ENCODE assay signal across 19 cellular contexts in genomic region chr19:33290082-33290815, GRCh38. TPM values are rescaled to one million over a fixed set of nuclear protein-coding genes. Genes with fewer than 3 reads are reported as not detected.
DNase-seq lines count a peak whose midpoint lies in the region; ATAC-seq and TF ChIP-seq lines count a peak whose summit lies in the region.
"Had no signal": no experiment of that assay in that cellular context is flagged by ENCODE, and none has a peak within 500 bp of the region (broad histone marks: within the 10 kb centered on the region; RNA-seq: fewer than 3 reads in every experiment).

No MANE protein-coding gene starts in this region.

- no peak for DNase-seq in IMR-90
- DNase-seq in mesenchymal stem cell = no peak
- no peak for DNase-seq in transverse colon
- DNase-seq in activated naive CD4-positive, alpha-beta T cell (lab: John Stamatoyannopoulos, UW) = no peak
- DNase-seq in effector CD4-positive, alpha-beta T cell = no peak
- DNase-seq in head of caudate nucleus = no peak
- no peak for DNase-seq in OCI-M1 (lab: John Stamatoyannopoulos, UW)
- DNase-seq: anterior cingulate cortex, caudate nucleus, NCI-H1048, NCI-H2029, WERI-Rb-1 had no signal

- H3K18ac ChIP-seq in IMR-90 (ENCODE audit: low read depth, low read length) (no peak overlapping the region), mesenchymal stem cell (ENCODE audit: low read depth in 1 of 2, low read length in 2 of 2) (no peak overlapping the region)

- H3K27ac ChIP-seq in IMR-90 (ENCODE audit: insufficient read depth, low read length) = no peak overlapping the region
- H3K27ac ChIP-seq in esophagus (ENCODE audit: low read depth in 2 of 2, low read length in 1 of 2) = peak overlapping the region; percentile 74 to 99
- H3K27ac ChIP-seq in mesenchymal stem cell (ENCODE audit: low read length, poor library complexity, severe bottlenecking) = no peak overlapping the region
- H3K27ac ChIP-seq in transverse colon = peak overlapping the region; percentile 84 to 90 (median 86)
- H3K27ac ChIP-seq: HL-60, neural progenitor cell, prostate gland, WERI-Rb-1 had no signal

- H4K5ac ChIP-seq in IMR-90 (ENCODE audit: low read depth, low read length) = no peak overlapping the region

- H3K79me1 ChIP-seq in IMR-90 (ENCODE audit: low read depth in 1 of 2, low read length in 2 of 2) (no peaks in the 10 kb centered on the region), mesenchymal stem cell (replicated peaks; ENCODE audit: low read length, poor library complexity, severe bottlenecking) (no peaks in the 10 kb centered on the region)

- H2BK12ac ChIP-seq in mesenchymal stem cell (ENCODE audit: low read length in 2 of 2) = no peak overlapping the region

- H2AFZ ChIP-seq in IMR-90 (replicated peaks; ENCODE audit: low read length, poor library complexity) = peak overlapping the region; percentile 14
- no peak overlapping the region for H2AFZ ChIP-seq in mesenchymal stem cell (ENCODE audit: low read depth, low read length)
- H2AFZ ChIP-seq: neural progenitor cell had no signal

- no peak for TF ChIP-seq RAD21 in IMR-90 (IDR thresholded peaks at IDR 0.05; ENCODE audit: low read length)

- no peak for ATAC-seq in IMR-90 (ENCODE audit: low read depth)
- ATAC-seq: GM12878, Right ventricle myocardium inferior had no signal

- H2BK20ac ChIP-seq in IMR-90 (ENCODE audit: low read depth, low read length) = no peak overlapping the region

- H3K4me1 ChIP-seq in IMR-90 (ENCODE audit: control insufficient read depth, insufficient read depth, low read length) (peaks cover 3% of the 10 kb centered on the region; the same call in 1 of the 2 replicates), esophagus (ENCODE audit: control insufficient read depth in 2 of 2, insufficient read depth in 2 of 2, low read length in 1 of 2) (peaks cover 16 to 36% of the 10 kb centered on the region in 2 donors), mesenchymal stem cell (ENCODE audit: control insufficient read depth, insufficient read depth, low read depth, low read length) (peaks cover 30% of the 10 kb centered on the region), transverse colon (peaks cover 23 to 55% (median 53%) of the 10 kb centered on the region in 4 donors)
- H3K4me1 ChIP-seq: HAP-1 had no signal

- in situ Hi-C loops in IMR-90 (cut with MboI; ENCODE audit: low sequenced_read_pairs) = no loop called here
- in situ Hi-C loops in transverse colon (cut with MboI; ENCODE audit: low pct_ligation_motif_present in 1 of 4, low pct_unique_long_range_greater_than_20kb in 1 of 4, low sequenced_read_pairs in 3 of 4) = no loop called here

- H4K8ac ChIP-seq in IMR-90 (ENCODE audit: low read depth in 2 of 2, low read length in 2 of 2) = no peak overlapping the region
- H4K8ac ChIP-seq in mesenchymal stem cell (ENCODE audit: low read length) = no peak overlapping the region

- no peak for TF ChIP-seq CTCF in IMR-90 (conservative IDR thresholded peaks at IDR 0.05; ENCODE audit: low read depth, low read length)
- TF ChIP-seq CTCF in transverse colon (IDR thresholded peaks at IDR 0.05) = no peak

- WGBS in IMR-90 (ENCODE audit: extremely low coverage in 2 of 2, insufficient read length in 1 of 2), 2 experiments = 68% methylated on average over 7 of the region's 11 CpGs; no CpG with 5 or more reads in 1 of the 2 experiments
- WGBS in esophagus, 2 donors = 49 to 71% methylated on average over 11 of the region's 11 CpGs
- WGBS in mesenchymal stem cell = 80% methylated on average over 11 of the region's 11 CpGs
- WGBS in transverse colon (ENCODE audit: low coverage in 1 of 2), 2 donors = 68 to 82% methylated on average over 3 to 10 of the region's 11 CpGs

- H3K14ac ChIP-seq in IMR-90 (replicated peaks; ENCODE audit: low read depth, low read length) (no peak overlapping the region), mesenchymal stem cell (ENCODE audit: low read length in 2 of 2) (no peak overlapping the region)

- TF ChIP-seq EP300 in transverse colon (IDR thresholded peaks at IDR 0.05; ENCODE audit: low read depth) = no peak

- H3K4ac ChIP-seq in IMR-90 (ENCODE audit: low read depth, low read length) (no peak overlapping the region), mesenchymal stem cell (ENCODE audit: low read depth in 1 of 2, low read length in 2 of 2) (no peak overlapping the region)

- H2BK15ac ChIP-seq in IMR-90 (ENCODE audit: low read depth, low read length) (no peak overlapping the region), mesenchymal stem cell (ENCODE audit: low read depth, poor library complexity, severe bottlenecking) (no peak overlapping the region)

- no peak overlapping the region for H4K91ac ChIP-seq in IMR-90 (ENCODE audit: insufficient read depth, low read depth, low read length)
- no peak overlapping the region for H4K91ac ChIP-seq in mesenchymal stem cell (ENCODE audit: low read length)

- H2BK5ac ChIP-seq in IMR-90 (ENCODE audit: low read depth, low read length, poor library complexity, severe bottlenecking) (no peak overlapping the region), mesenchymal stem cell (ENCODE audit: low read depth, low read length, poor library complexity, severe bottlenecking) (no peak overlapping the region)

- H3K56ac ChIP-seq in IMR-90 (ENCODE audit: extremely low read depth, insufficient read depth, low read length) = no peak overlapping the region

- H3K27me3 ChIP-seq in IMR-90 (ENCODE audit: control insufficient read depth, insufficient read depth, low read length) (peaks cover 18% of the 10 kb centered on the region), esophagus (ENCODE audit: control insufficient read depth in 1 of 2, insufficient read depth in 2 of 2, low read length in 2 of 2) (no peaks in the 10 kb centered on the region), mesenchymal stem cell (ENCODE audit: control insufficient read depth in 1 of 2, insufficient read depth in 1 of 2, low read length in 2 of 2) (peaks cover 0 to 8% of the 10 kb centered on the region in 2 experiments), transverse colon (no peaks in the 10 kb centered on the region)
- H3K27me3 ChIP-seq: neural progenitor cell had no signal

- no peaks in the 10 kb centered on the region for H4K20me1 ChIP-seq in IMR-90 (ENCODE audit: insufficient read depth, low read length)

- H2AK5ac ChIP-seq in IMR-90 (ENCODE audit: low read depth, low read length) (no peak overlapping the region), mesenchymal stem cell (ENCODE audit: low read length, severe bottlenecking) (peak overlapping the region; percentile 70)

- no peak overlapping the region for H2BK120ac ChIP-seq in IMR-90 (ENCODE audit: low read depth, low read length)
- no peak overlapping the region for H2BK120ac ChIP-seq in mesenchymal stem cell (ENCODE audit: low read depth, low read length)

- H3K9me3 ChIP-seq in IMR-90 (ENCODE audit: control insufficient read depth, insufficient read depth, low read length) (peaks cover 8% of the 10 kb centered on the region; the same call in 1 of the 2 replicates), esophagus (ENCODE audit: control insufficient read depth in 2 of 2, insufficient read depth in 1 of 2, low read depth in 1 of 2, low read length in 1 of 2) (no peaks in the 10 kb centered on the region), mesenchymal stem cell (ENCODE audit: control insufficient read depth, low read length) (peaks cover 18% of the 10 kb centered on the region), transverse colon (no peaks in the 10 kb centered on the region)
- H3K9me3 ChIP-seq: prostate gland had no signal

- no peak overlapping the region for H3K4me2 ChIP-seq in IMR-90 (ENCODE audit: low read depth, low read length)
- H3K4me2 ChIP-seq in mesenchymal stem cell (ENCODE audit: low read length, poor library complexity, severe bottlenecking) = no peak overlapping the region
- H3K4me2 ChIP-seq: neural progenitor cell had no signal

- H3K4me3 ChIP-seq in IMR-90 (ENCODE audit: insufficient read depth, low read depth, low read length) (no peak overlapping the region), esophagus (ENCODE audit: low read depth in 1 of 2, low read length in 2 of 2) (no peak overlapping the region), mesenchymal stem cell (ENCODE audit: insufficient read depth in 1 of 2, low read depth in 1 of 2, low read length in 2 of 2) (no peak overlapping the region), transverse colon (no peak overlapping the region)
- H3K4me3 ChIP-seq: GM12878, HAP-1, neural progenitor cell, prostate gland had no signal

- no peaks in the 10 kb centered on the region for H3K9me1 ChIP-seq in IMR-90 (ENCODE audit: insufficient read depth, low read length)

- H3K9ac ChIP-seq in IMR-90 (ENCODE audit: low read depth, low read length) (no peak overlapping the region), mesenchymal stem cell (ENCODE audit: low read length) (no peak overlapping the region)
- H3K9ac ChIP-seq: neural progenitor cell had no signal

- TF ChIP-seq POLR2A in IMR-90 (IDR thresholded peaks at IDR 0.05; ENCODE audit: low read depth, low read length) = no peak
- no peak for TF ChIP-seq POLR2A in transverse colon (IDR thresholded peaks at IDR 0.05)

- POLR2A ChIA-PET in IMR-90 (lab: Charles Lee; ENCODE audit: unreplicated experiment) = no interaction called here

- H3K36me3 ChIP-seq in IMR-90 (ENCODE audit: control insufficient read depth, insufficient read depth, low read length) (no peaks in the 10 kb centered on the region), esophagus (ENCODE audit: control insufficient read depth in 2 of 2, insufficient read depth in 2 of 2, low read length in 1 of 2) (no peaks in the 10 kb centered on the region), mesenchymal stem cell (ENCODE audit: control insufficient read depth in 1 of 2, insufficient read depth in 2 of 2, low read depth in 1 of 2, low read length in 2 of 2) (no peaks in the 10 kb centered on the region), transverse colon (no peaks in the 10 kb centered on the region)
- H3K36me3 ChIP-seq: HAP-1, neural progenitor cell, prostate gland, WERI-Rb-1 had no signal

- BruUV-seq in IMR-90 (replicated peaks; lab: Mats Ljungman, UMichigan) = no TSS peak

- H3K23ac ChIP-seq in IMR-90 (ENCODE audit: low read depth, low read length) (no peak overlapping the region), mesenchymal stem cell (ENCODE audit: low read length in 2 of 2) (no peak overlapping the region)

- dilution Hi-C loops in IMR-90 (cut with HindIII; ENCODE audit: low sequenced_read_pairs, unreplicated experiment) = no loop called here

- H2AK9ac ChIP-seq in IMR-90 (replicated peaks; ENCODE audit: low read depth, low read length, poor library complexity) = no peak overlapping the region

- intact Hi-C loops in IMR-90 (cut with micrococcal nuclease) (no loop called here), transverse colon (cut with DNase I; ENCODE audit: low total_unique reads) (no loop called here), head of caudate nucleus (cut with DNase I) (no loop called here)

- CTCF ChIA-PET in IMR-90 (lab: Yijun Ruan, JAX) = no interaction called here

TF ChIP-seq in IMR-90, 13 proteins besides CTCF, POLR2A, EP300 and RAD21 (continues in another document):
- TF ChIP-seq MAZ (IDR thresholded peaks at IDR 0.05; ENCODE audit: borderline replicate concordance, low read depth, low read length) = no peak

RNA-seq across cellular contexts. Expression of gene CEBPA, which starts 12.1 kb away (rescaled TPM):
- total RNA-seq in IMR-90 (2012; rRNA removed) = under 0.01 TPM in 1 of 2 replicates, not detected in the other
- polyA plus RNA-seq in IMR-90 (2012; rRNA removed) = 0.04 and 0.09 TPM in 2 replicates
- polyA plus RNA-seq in IMR-90 (2012; cell fraction: cytosol; rRNA removed) = 0.08 and 0.16 TPM in 2 replicates
- polyA plus RNA-seq in IMR-90 (2012; cell fraction: nucleus; rRNA removed; ENCODE audit: low replicate concordance) = 0.10 and 0.15 TPM in 2 replicates
- 10 to 100 TPM; 14.1 to 19.4 TPM for polyA plus RNA-seq in esophagus
- polyA plus RNA-seq in mesenchymal stem cell (2013, experiment 1 of 2) = 0.03 TPM
- polyA plus RNA-seq in mesenchymal stem cell (2013, experiment 2 of 2) = 0.07 TPM
- total RNA-seq in transverse colon = 10 to 100 TPM; 69.4 to 84.2 (median 77.3) TPM

Comparison
In these comparisons a context has a peak if more than half of its experiments do, and no peak if none do; other contexts are left out.
1. H3K27ac ChIP-seq: peak in esophagus (2 of 2) and transverse colon (4 of 4); none in IMR-90 (single experiment) and mesenchymal stem cell (single experiment).
2. RNA of gene CEBPA, which starts 12.1 kb away (total RNA-seq): 69.4 to 84.2 TPM in transverse colon; under 0.01 TPM in IMR-90; every median in the first group is over 10 times any median in the second.